17 cellular contexts compared by ENCODE assay signal in genomic region chr6:69231983-69232382, GRCh38.
DNase-seq lines count a peak whose midpoint lies in the region; ATAC-seq and TF ChIP-seq lines count a peak whose summit lies in the region.
"Had no signal": no experiment of that assay in that cellular context is flagged by ENCODE, and none has a peak within 500 bp of the region (broad histone marks: within the 10 kb centered on the region; RNA-seq: fewer than 3 reads in every experiment).

No MANE protein-coding gene starts in this region.

- no peak for TF ChIP-seq EP300 in esophagus muscularis mucosa (IDR thresholded peaks at IDR 0.05)

- H3K9me2 ChIP-seq in GM23338 (ENCODE audit: insufficient read depth) = no peaks in the 10 kb centered on the region

- H3K36me3 Mint-ChIP-seq in GM23338 (ENCODE audit: low read depth) = no peaks in the 10 kb centered on the region
- H3K36me3 Mint-ChIP-seq: IgD-negative memory B cell had no signal

- H3K79me2 ChIP-seq in GM23338 (replicated peaks; ENCODE audit: insufficient read depth) = no peaks in the 10 kb centered on the region

- no peak for ATAC-seq in GM23338

- 61% methylated on average over 3 of the region's 3 CpGs for WGBS in esophagus muscularis mucosa

- H3K9ac ChIP-seq in iPS-15b (ENCODE audit: low read depth, low read length) = no peak overlapping the region

- H3F3A ChIP-seq in GM23338 (replicated peaks; ENCODE audit: low read depth) = no peaks in the 10 kb centered on the region

- H3K4me1 ChIP-seq in GM23338 (ENCODE audit: insufficient read depth) (peaks cover 21% of the 10 kb centered on the region), iPS-15b (ENCODE audit: control insufficient read depth, insufficient read depth, low read length) (peaks cover 3% of the 10 kb centered on the region), esophagus muscularis mucosa (peaks cover 0 to 3% (median 0%) of the 10 kb centered on the region in 4 donors)

- no peaks in the 10 kb centered on the region for H3K9me3 Mint-ChIP-seq in GM23338

- H3K4me3 ChIP-seq in GM23338 (peak overlapping the region; percentile 45), WERI-Rb-1 (ENCODE audit: low read depth, low read length) (peak overlapping the region; percentile 97), iPS-15b (ENCODE audit: low read depth, low read length) (peak overlapping the region; percentile 38), esophagus muscularis mucosa (no peak overlapping the region)

- H3K36me3 ChIP-seq in GM23338 (ENCODE audit: insufficient read depth) (no peaks in the 10 kb centered on the region), WERI-Rb-1 (peaks cover 15% of the 10 kb centered on the region), iPS-15b (ENCODE audit: control insufficient read depth, insufficient read depth, low read length) (no peaks in the 10 kb centered on the region), esophagus muscularis mucosa (no peaks in the 10 kb centered on the region)

- TF ChIP-seq CTCF in GM23338 (conservative IDR thresholded peaks at IDR 0.05; ENCODE audit: low read depth in 2 of 2) (no peak), WERI-Rb-1 (IDR thresholded peaks at IDR 0.05; ENCODE audit: low read depth, low read length) (no peak), esophagus muscularis mucosa (IDR thresholded peaks at IDR 0.05) (no peak)

- no peaks in the 10 kb centered on the region for H4K20me1 ChIP-seq in GM23338 (replicated peaks; ENCODE audit: insufficient read depth)

- DNase-seq in Ammon's horn (ENCODE audit: low spot score) = peak; percentile 16
- DNase-seq in GM23338 (ENCODE audit: low spot score) = no peak
- DNase-seq in WERI-Rb-1 = peak; percentile 14
- DNase-seq in NCI-H510A treated with DMSO at 0.1 percent for 48 hours (lab: John Stamatoyannopoulos, UW) = no peak
- DNase-seq in esophagus muscularis mucosa (ENCODE audit: extremely low spot score) = no peak
- no peak for DNase-seq in GM19240 (ENCODE audit: insufficient read length, low spot score)
- DNase-seq: ACHN, AML-193, DND-41, HCEC 1CT, Karpas-422, NCI-H1417 treated with DMSO at 0.1 percent for 48 hours, NCI-H1930, OCI-M1, Right ventricle myocardium superior had no signal

- H3K4me1 Mint-ChIP-seq in GM23338 = peaks cover 19% of the 10 kb centered on the region
- H3K4me1 Mint-ChIP-seq: IgD-negative memory B cell had no signal

- no peaks in the 10 kb centered on the region for H3K27me3 ChIP-seq in GM23338 (ENCODE audit: insufficient read depth)
- H3K27me3 ChIP-seq in WERI-Rb-1 (ENCODE audit: insufficient read depth, low read depth, severe bottlenecking) = no peaks in the 10 kb centered on the region
- H3K27me3 ChIP-seq in iPS-15b (ENCODE audit: control insufficient read depth, insufficient read depth, low read length) = no peaks in the 10 kb centered on the region
- no peaks in the 10 kb centered on the region for H3K27me3 ChIP-seq in esophagus muscularis mucosa

- peak overlapping the region; percentile 74 for H3K4me2 ChIP-seq in GM23338

- no peak for TF ChIP-seq POLR2A in esophagus muscularis mucosa (IDR thresholded peaks at IDR 0.05; ENCODE audit: low read depth)

- no peak overlapping the region for H3K27ac ChIP-seq in GM23338 (ENCODE audit: low read depth)
- peak overlapping the region; percentile 84 for H3K27ac ChIP-seq in WERI-Rb-1
- no peak overlapping the region for H3K27ac ChIP-seq in esophagus muscularis mucosa (replicated peaks in 1 of 4)

- H3K9me3 ChIP-seq in WERI-Rb-1 (ENCODE audit: severe bottlenecking) = no peaks in the 10 kb centered on the region
- no peaks in the 10 kb centered on the region for H3K9me3 ChIP-seq in iPS-15b (ENCODE audit: control insufficient read depth, insufficient read depth, low read length)
- H3K9me3 ChIP-seq in esophagus muscularis mucosa = no peaks in the 10 kb centered on the region

- peaks cover 5% of the 10 kb centered on the region for H3K27me3 Mint-ChIP-seq in GM23338 (ENCODE audit: insufficient read depth, low read depth, poor library complexity)

- no peak overlapping the region; the same call in 2 of the 3 replicates for H3K4me3 Mint-ChIP-seq in GM23338
- H3K4me3 Mint-ChIP-seq: IgD-negative memory B cell had no signal

- H2AFZ ChIP-seq in GM23338 = no peak overlapping the region

- no peak overlapping the region for H3K27ac Mint-ChIP-seq in GM23338
- H3K27ac Mint-ChIP-seq: IgD-negative memory B cell had no signal

- intact Hi-C loops in esophagus muscularis mucosa (cut with DNase I) = no loop called here

TF ChIP-seq in GM23338, 12 proteins besides CTCF, POLR2A, EP300 and RAD21:
- TF ChIP-seq EZH2phosphoT487 (IDR thresholded peaks at IDR 0.05; ENCODE audit: unreplicated experiment) = no peak
- no peak for TF ChIP-seq ETS1 (IDR thresholded peaks at IDR 0.05)
- no peak for TF ChIP-seq POLR2AphosphoS5 (IDR thresholded peaks at IDR 0.05; ENCODE audit: low read depth)
- TF ChIP-seq ZNF331 (CRISPR knock-in tag; IDR thresholded peaks at IDR 0.05; ENCODE audit: low read depth) = no peak
- TF ChIP-seq JUNB (IDR thresholded peaks at IDR 0.05; ENCODE audit: unreplicated experiment) = no peak
- TF ChIP-seq STAT1 (IDR thresholded peaks at IDR 0.05; ENCODE audit: unreplicated experiment) = no peak
- TF ChIP-seq CREB1 (CRISPR knock-in tag; IDR thresholded peaks at IDR 0.05; ENCODE audit: low read depth) = no peak
- TF ChIP-seq ZNF114 (CRISPR knock-in tag; IDR thresholded peaks at IDR 0.05) = no peak
- TF ChIP-seq REST (IDR thresholded peaks at IDR 0.05; ENCODE audit: unreplicated experiment) = no peak
- TF ChIP-seq NANOG (IDR thresholded peaks at IDR 0.05; ENCODE audit: borderline replicate concordance) = no peak

Comparison
In these comparisons a context has a peak if more than half of its experiments do, and no peak if none do; other contexts are left out.
1. DNase-seq: peak in Ammon's horn (single experiment) and WERI-Rb-1 (single experiment); none in GM23338 (single experiment), NCI-H510A treated with DMSO at 0.1 percent for 48 hours (single experiment), esophagus muscularis mucosa (single experiment) and GM19240 (single experiment).
2. H3K4me3 ChIP-seq: peak in GM23338 (single experiment), WERI-Rb-1 (single experiment) and iPS-15b (single experiment); none in esophagus muscularis mucosa (0 of 4).